ENCODE assay signal across 8 cellular contexts in genomic region chr10:132458595-132459251, GRCh38.
DNase-seq lines count a peak whose midpoint lies in the region; ATAC-seq, FAIRE-seq and TF ChIP-seq lines count a peak whose summit lies in the region.

No MANE protein-coding gene starts in this region.

- no peak overlapping the region for H3K27ac Mint-ChIP-seq in activated T-helper 17 cell treated with anti-CD3 and anti-CD28 coated beads, Interleukin-2, amount 50 U/mL, for 72 hours
- H3K27ac Mint-ChIP-seq in progenitor cell of endocrine pancreas: no peak overlapping the region

- H3K27me3 Mint-ChIP-seq in activated T-helper 17 cell treated with anti-CD3 and anti-CD28 coated beads, Interleukin-2, amount 50 U/mL, for 72 hours: no peaks in the 10 kb centered on the region
- H3K27me3 Mint-ChIP-seq in progenitor cell of endocrine pancreas: peaks cover 3% of the 10 kb centered on the region

- no peaks in the 10 kb centered on the region for H3K36me3 ChIP-seq in OCI-LY3 (replicated peaks; ENCODE audit: low read depth, low read length)

- H3K9me3 Mint-ChIP-seq in activated T-helper 17 cell treated with anti-CD3 and anti-CD28 coated beads, Interleukin-2, amount 50 U/mL, for 72 hours: no peaks in the 10 kb centered on the region
- no peaks in the 10 kb centered on the region for H3K9me3 Mint-ChIP-seq in progenitor cell of endocrine pancreas (ENCODE audit: low read depth)

- no peaks in the 10 kb centered on the region; the same call in 1 of the 2 replicates for H3K27me3 ChIP-seq in OCI-LY3 (ENCODE audit: low read depth, low read length)

- H4K20me1 ChIP-seq in OCI-LY3 (ENCODE audit: insufficient read depth, low read length): no peaks in the 10 kb centered on the region

- no peaks in the 10 kb centered on the region for H3K79me2 ChIP-seq in OCI-LY3 (ENCODE audit: low read length)

- TF ChIP-seq CTCF in OCI-LY3 (IDR thresholded peaks at IDR 0.05; ENCODE audit: low read depth, low read length) (peak; percentile 69), progenitor cell of endocrine pancreas (IDR thresholded peaks at IDR 0.05; ENCODE audit: unreplicated experiment) (peak; percentile 93)

- H3K9me3 ChIP-seq in OCI-LY3 (ENCODE audit: insufficient read depth, low read length): no peaks in the 10 kb centered on the region

- DNase-seq in Ammon's horn (ENCODE audit: low spot score): peak; percentile 61
- DNase-seq in frontal cortex (ENCODE audit: low spot score in 2 of 2): peak; percentile 87 to 93
- peak; percentile 71 for DNase-seq in progenitor cell of endocrine pancreas (ENCODE audit: low spot score, unreplicated experiment)
- DNase-seq in AML-193 (lab: John Stamatoyannopoulos, UW): no peak
- DNase-seq in DMS153 treated with DMSO at 0.1 percent for 48 hours (lab: John Stamatoyannopoulos, UW; ENCODE audit: unreplicated experiment): no peak

- H3K4me1 Mint-ChIP-seq in activated T-helper 17 cell treated with anti-CD3 and anti-CD28 coated beads, Interleukin-2, amount 50 U/mL, for 72 hours: no peaks in the 10 kb centered on the region
- peaks cover 8% of the 10 kb centered on the region for H3K4me1 Mint-ChIP-seq in progenitor cell of endocrine pancreas (ENCODE audit: low read depth)

- H3K4me1 ChIP-seq in OCI-LY3 (ENCODE audit: low read length): peaks cover under 1% of the 10 kb centered on the region; the same call in 1 of the 2 replicates

- H3K27ac ChIP-seq in OCI-LY3 (ENCODE audit: low read length): no peak overlapping the region

- H3K36me3 Mint-ChIP-seq in activated T-helper 17 cell treated with anti-CD3 and anti-CD28 coated beads, Interleukin-2, amount 50 U/mL, for 72 hours (ENCODE audit: low read depth): no peaks in the 10 kb centered on the region
- no peaks in the 10 kb centered on the region for H3K36me3 Mint-ChIP-seq in progenitor cell of endocrine pancreas (ENCODE audit: insufficient read depth)

- FAIRE-seq in frontal cortex (lab: Jason Lieb, UNC): no peak

- ATAC-seq in GM19463 (IDR thresholded peaks at IDR 0.05; ENCODE audit: unreplicated experiment): peak; percentile 65
- peak; percentile 74 for ATAC-seq in activated T-helper 17 cell treated with anti-CD3 and anti-CD28 coated beads, Interleukin-2, amount 50 U/mL, for 72 hours (replicated peaks)

- H3K4me2 ChIP-seq in OCI-LY3 (ENCODE audit: low read length): no peak overlapping the region

- no peak overlapping the region for H2AFZ ChIP-seq in OCI-LY3 (ENCODE audit: low read depth, low read length)

- H3K4me3 Mint-ChIP-seq in activated T-helper 17 cell treated with anti-CD3 and anti-CD28 coated beads, Interleukin-2, amount 50 U/mL, for 72 hours: no peak overlapping the region
- H3K4me3 Mint-ChIP-seq in progenitor cell of endocrine pancreas (ENCODE audit: low read depth): no peak overlapping the region

- H3K9ac ChIP-seq in OCI-LY3 (ENCODE audit: low read length): no peak overlapping the region

- H3K4me3 ChIP-seq in OCI-LY3 (ENCODE audit: low read length): no peak overlapping the region

Comparison
In these comparisons a context has a peak if more than half of its experiments do, and no peak if none do; other contexts are left out.
1. DNase-seq: peak in Ammon's horn (single experiment), frontal cortex (2 of 2) and progenitor cell of endocrine pancreas (single experiment); none in AML-193 (0 of 2) and DMS153 treated with DMSO at 0.1 percent for 48 hours (single experiment).